Comparison of ENCODE assay signal across 23 cellular contexts in genomic region chr3:112004187-112004586, GRCh38. TPM values are rescaled to one million over a fixed set of nuclear protein-coding genes. Genes with fewer than 3 reads are reported as not detected.
"Had no signal": no experiment of that assay in that cellular context is flagged by ENCODE, and none has a peak within 500 bp of the region (broad histone marks: within the 10 kb centered on the region; RNA-seq: fewer than 3 reads in every experiment).

No MANE protein-coding gene starts in this region.

- ATAC-seq: activated CD8-positive, alpha-beta memory T cell treated with anti-CD3 and anti-CD28 coated beads, Interleukin-2, amount 10 ng/mL, durations not matched to agents 7 days and 5 days; left cardiac atrium; lower lobe of right lung; psoas muscle; Right ventricle myocardium inferior; T-cell had no signal

- H3K4me3 Mint-ChIP-seq: activated CD8-positive, alpha-beta memory T cell treated with anti-CD3 and anti-CD28 coated beads, Interleukin-2, amount 10 ng/mL, durations not matched to agents 7 days and 5 days; naive B cell; T-cell; type B pancreatic cell had no signal

- H3K9me3 Mint-ChIP-seq: naive B cell, T-cell had no signal

- H3K9me3 ChIP-seq: ascending aorta, lower lobe of right lung, psoas muscle, right lobe of liver, suprapubic skin had no signal

- H3K27ac ChIP-seq: ascending aorta, coronary artery, lower lobe of right lung, psoas muscle, right lobe of liver, SK-N-MC, suprapubic skin had no signal

- H3K36me3 ChIP-seq: ascending aorta, lower lobe of right lung, right lobe of liver, suprapubic skin had no signal

- DNase-seq: activated CD8-positive, alpha-beta memory T cell treated with anti-CD3 and anti-CD28 coated beads, Interleukin-2, amount 10 ng/mL, durations not matched to agents 7 days and 5 days; effector CD4-positive, alpha-beta T cell; erythroblast; hypothalamus; left cardiac atrium; lower lobe of right lung; midbrain; naive B cell; nucleus accumbens; psoas muscle; stimulated activated CD4-positive, alpha-beta T cell treated with anti-CD3 and anti-CD28 coated beads, Interleukin-1b, Interleukin-23, amount 100 ng/mL, for 48 hours; stimulated activated naive CD4-positive, alpha-beta T cell; T-cell; T1000 had no signal

- H3K36me3 Mint-ChIP-seq: activated CD8-positive, alpha-beta memory T cell treated with anti-CD3 and anti-CD28 coated beads, Interleukin-2, amount 10 ng/mL, durations not matched to agents 7 days and 5 days; T-cell had no signal

- H3K4me1 ChIP-seq: psoas muscle had no signal

- H3K27me3 ChIP-seq: ascending aorta, right lobe of liver, suprapubic skin had no signal

- H3K27me3 Mint-ChIP-seq: activated CD8-positive, alpha-beta memory T cell treated with anti-CD3 and anti-CD28 coated beads, Interleukin-2, amount 10 ng/mL, durations not matched to agents 7 days and 5 days; T-cell had no signal

- H3K4me3 ChIP-seq: ascending aorta, coronary artery, lower lobe of right lung, psoas muscle, right lobe of liver, SK-N-MC, suprapubic skin had no signal

- H3K27ac Mint-ChIP-seq: activated CD8-positive, alpha-beta memory T cell treated with anti-CD3 and anti-CD28 coated beads, Interleukin-2, amount 10 ng/mL, durations not matched to agents 7 days and 5 days had no signal

RNA-seq across cellular contexts. Expression of gene TAGLN3, which starts 5.5 kb away (rescaled TPM):
- total RNA-seq: activated CD8-positive, alpha-beta memory T cell treated with anti-CD3 and anti-CD28 coated beads, Interleukin-2, amount 10 ng/mL, durations not matched to agents 7 days and 5 days; ascending aorta; left cardiac atrium; psoas muscle; right lobe of liver; Right ventricle myocardium inferior; T-cell had no signal

RNA-seq across cellular contexts. Expression of gene TMPRSS7, which starts 30.3 kb away (rescaled TPM):
- total RNA-seq: activated CD8-positive, alpha-beta memory T cell treated with anti-CD3 and anti-CD28 coated beads, Interleukin-2, amount 10 ng/mL, durations not matched to agents 7 days and 5 days; ascending aorta; cardiac septum; glomerular endothelial cell; left cardiac atrium; psoas muscle; right lobe of liver; Right ventricle myocardium inferior had no signal
- polyA plus RNA-seq: psoas muscle had no signal
